1 cellular context compared by ENCODE assay signal in the genomic region with DNA sequence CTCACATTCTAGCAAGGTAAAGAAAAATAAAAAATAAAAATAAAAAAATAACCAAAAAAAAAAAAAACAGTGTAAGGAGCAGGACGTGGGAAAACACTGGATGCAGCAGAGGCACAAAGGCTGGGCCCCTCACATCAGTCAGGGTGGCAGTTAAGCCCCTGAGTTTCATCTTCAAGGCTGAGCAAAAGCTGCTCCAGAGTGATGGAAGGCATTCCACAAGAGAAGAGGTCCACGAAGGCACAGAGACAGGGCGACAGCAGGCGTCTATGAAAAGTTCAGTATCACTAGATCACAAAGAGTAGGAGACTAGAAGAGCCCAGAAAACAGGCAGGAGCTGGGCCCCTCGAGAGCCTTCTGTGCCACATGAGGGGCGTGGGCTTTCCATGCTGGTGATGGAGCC.
A peak's percentile ranks its signal among the peaks of the same experiment; 100 is the strongest.
TF ChIP-seq lines count a peak whose summit lies in the region.

No MANE protein-coding gene starts in this region.

TF ChIP-seq in HepG2, 621 proteins besides CTCF, POLR2A, EP300 and RAD21:
- 0 out of 2 replicates have a peak, but pooled peaks have one; percentile 33 for TF ChIP-seq POLR2G (IDR thresholded peaks at IDR 0.05; ENCODE audit: low read depth, low read length)
- TF ChIP-seq PHF21A (CRISPR knock-in tag; IDR thresholded peaks at IDR 0.05) = no peak
- peak; percentile 91 for TF ChIP-seq RBM22 (optimal IDR thresholded peaks at IDR 0.05; ENCODE audit: low read length)
- 0 out of 2 replicates have a peak, but pooled peaks have one; percentile 41 for TF ChIP-seq ZNF20 (CRISPR knock-in tag; IDR thresholded peaks at IDR 0.05)
- no peak for TF ChIP-seq ZNF720 (CRISPR knock-in tag; IDR thresholded peaks at IDR 0.05)
